In genomic region chr7:80918406-80918805, GRCh38 we compare ENCODE assay signal across 8 cellular contexts. TPM values are rescaled to one million over a fixed set of nuclear protein-coding genes. Genes with fewer than 3 reads are reported as not detected.
DNase-seq lines count a peak whose midpoint lies in the region; ATAC-seq and TF ChIP-seq lines count a peak whose summit lies in the region.

No MANE protein-coding gene starts in this region.

- H3K9me3 Mint-ChIP-seq in activated CD8-positive, alpha-beta memory T cell treated with anti-CD3 and anti-CD28 coated beads, Interleukin-2, amount 10 ng/mL, durations not matched to agents 7 days and 5 days (ENCODE audit: low read depth) = no peaks in the 10 kb centered on the region

- peaks cover 32% of the 10 kb centered on the region for H3K27me3 Mint-ChIP-seq in activated CD8-positive, alpha-beta memory T cell treated with anti-CD3 and anti-CD28 coated beads, Interleukin-2, amount 10 ng/mL, durations not matched to agents 7 days and 5 days

- intact Hi-C loops in vagina (cut with DNase I) = no loop called here

- H3K36me3 ChIP-seq in MG63 (peaks cover 33% of the 10 kb centered on the region), vagina (no peaks in the 10 kb centered on the region)

- TF ChIP-seq POLR2A in vagina (IDR thresholded peaks at IDR 0.05) = no peak

- peaks cover 5% of the 10 kb centered on the region for H3K4me1 Mint-ChIP-seq in activated CD8-positive, alpha-beta memory T cell treated with anti-CD3 and anti-CD28 coated beads, Interleukin-2, amount 10 ng/mL, durations not matched to agents 7 days and 5 days

- ATAC-seq in activated CD8-positive, alpha-beta memory T cell treated with anti-CD3 and anti-CD28 coated beads, Interleukin-2, amount 10 ng/mL, durations not matched to agents 7 days and 5 days = no peak
- ATAC-seq in esophagus mucosa = no peak

- peak overlapping the region; percentile 13 for H3K4me3 Mint-ChIP-seq in activated CD8-positive, alpha-beta memory T cell treated with anti-CD3 and anti-CD28 coated beads, Interleukin-2, amount 10 ng/mL, durations not matched to agents 7 days and 5 days

- H3K9me3 ChIP-seq in MG63 = no peaks in the 10 kb centered on the region
- H3K9me3 ChIP-seq in vagina = no peaks in the 10 kb centered on the region

- no peaks in the 10 kb centered on the region for H3K36me3 Mint-ChIP-seq in activated CD8-positive, alpha-beta memory T cell treated with anti-CD3 and anti-CD28 coated beads, Interleukin-2, amount 10 ng/mL, durations not matched to agents 7 days and 5 days

- H3K27me3 ChIP-seq in MG63 = no peaks in the 10 kb centered on the region
- no peaks in the 10 kb centered on the region for H3K27me3 ChIP-seq in vagina

- H3K27ac Mint-ChIP-seq in activated CD8-positive, alpha-beta memory T cell treated with anti-CD3 and anti-CD28 coated beads, Interleukin-2, amount 10 ng/mL, durations not matched to agents 7 days and 5 days = peak overlapping the region; percentile 11

- H3K4me1 ChIP-seq in vagina = peaks cover 40% of the 10 kb centered on the region

- peak overlapping the region; percentile 81 for H3K27ac ChIP-seq in vagina

- TF ChIP-seq CTCF in cardiac fibroblast (IDR thresholded peaks at IDR 0.05; ENCODE audit: low read depth, low read length) (no peak), vagina (IDR thresholded peaks at IDR 0.05) (no peak)

- DNase-seq in activated CD8-positive, alpha-beta memory T cell treated with anti-CD3 and anti-CD28 coated beads, Interleukin-2, amount 10 ng/mL, durations not matched to agents 7 days and 5 days = no peak
- no peak for DNase-seq in activated CD8-positive, alpha-beta memory T cell treated with anti-CD3 and anti-CD28 coated beads for 24 hours
- no peak for DNase-seq in MG63
- DNase-seq in cardiac fibroblast (ENCODE audit: low read depth in 2 of 2) = peak; percentile 26 to 52
- DNase-seq in medulla oblongata (ENCODE audit: extremely low spot score) = peak; percentile 57
- DNase-seq in vagina (ENCODE audit: extremely low spot score in 2 of 2) = no peak
- no peak for DNase-seq in stimulated activated CD4-positive, alpha-beta T cell treated with anti-CD3 and anti-CD28 coated beads, Interleukin-1b, Interleukin-23, amount 100 ng/mL, for 48 hours

- CTCF ChIA-PET in activated CD8-positive, alpha-beta memory T cell treated with anti-CD3 and anti-CD28 coated beads, Interleukin-2, amount 10 ng/mL, durations not matched to agents 7 days and 5 days (lab: Charles Lee) = no interaction called here

- peak overlapping the region; percentile 60 for H3K4me3 ChIP-seq in MG63
- H3K4me3 ChIP-seq in cardiac fibroblast (replicated peaks in 1 of 2; ENCODE audit: low read depth in 2 of 2, low read length in 2 of 2) = peak overlapping the region; percentile 64
- peak overlapping the region; percentile 64 to 68 for H3K4me3 ChIP-seq in vagina

RNA-seq across cellular contexts. Expression of gene SEMA3C, which starts 0.4 kb away (rescaled TPM):
- not detected for total RNA-seq in activated CD8-positive, alpha-beta memory T cell treated with anti-CD3 and anti-CD28 coated beads, Interleukin-2, amount 10 ng/mL, durations not matched to agents 7 days and 5 days
- total RNA-seq in MG63 (2014; rRNA removed; shearing (Covaris generic); ENCODE audit: low replicate concordance) = 23.1 and 31.2 TPM in 2 replicates
- total RNA-seq in vagina = 90.6 TPM
- 9.5 TPM for total RNA-seq in esophagus mucosa

Comparison
In these comparisons a context has a peak if more than half of its experiments do, and no peak if none do; other contexts are left out.
1. DNase-seq: peak in cardiac fibroblast (2 of 2) and medulla oblongata (single experiment); none in activated CD8-positive, alpha-beta memory T cell treated with anti-CD3 and anti-CD28 coated beads, Interleukin-2, amount 10 ng/mL, durations not matched to agents 7 days and 5 days (single experiment), activated CD8-positive, alpha-beta memory T cell treated with anti-CD3 and anti-CD28 coated beads for 24 hours (single experiment), MG63 (single experiment), vagina (0 of 2) and stimulated activated CD4-positive, alpha-beta T cell treated with anti-CD3 and anti-CD28 coated beads, Interleukin-1b, Interleukin-23, amount 100 ng/mL, for 48 hours (single experiment).
2. RNA of gene SEMA3C, which starts 0.4 kb away (total RNA-seq): 90.6 TPM in vagina (single experiment), 23.1 to 31.2 TPM in MG63 and 9.5 TPM in esophagus mucosa (single experiment); not detected in activated CD8-positive, alpha-beta memory T cell treated with anti-CD3 and anti-CD28 coated beads, Interleukin-2, amount 10 ng/mL, durations not matched to agents 7 days and 5 days; every median in the first group is over 10 times any median in the second.
3. Peak in every context shown above with its lines, with median percentiles within 50 percentile points of each other: H3K4me3 ChIP-seq.